In genomic region chr19:2543463-2544442, GRCh38 we compare ENCODE assay signal across 8 cellular contexts.
A peak's percentile ranks its signal among the peaks of the same experiment; 100 is the strongest.
DNase-seq lines count a peak whose midpoint lies in the region; ATAC-seq and TF ChIP-seq lines count a peak whose summit lies in the region.

No MANE protein-coding gene starts in this region.

- peak overlapping the region; percentile 79 to 84 for H3K4me3 Mint-ChIP-seq in activated T-cell treated with anti-CD3 and anti-CD28 coated beads, Interleukin-2, amount 50 U/mL, for 72 hours

- no peaks in the 10 kb centered on the region for H3K27me3 Mint-ChIP-seq in activated T-cell treated with anti-CD3 and anti-CD28 coated beads, Interleukin-2, amount 50 U/mL, for 72 hours (ENCODE audit: low read depth)

- TF ChIP-seq EP300 in esophagus muscularis mucosa (IDR thresholded peaks at IDR 0.05): peak; percentile 97

- intact Hi-C loops in esophagus muscularis mucosa (cut with DNase I): loop anchor here (2.0 to 5.0 kb wide), 2 partner anchors 64 to 67 kb away; partner anchors contain the start of gene GADD45B

- H3K27ac Mint-ChIP-seq in activated T-cell treated with anti-CD3 and anti-CD28 coated beads, Interleukin-2, amount 50 U/mL, for 72 hours: no peak overlapping the region

- H3K9me3 ChIP-seq in esophagus muscularis mucosa (no peaks in the 10 kb centered on the region), muscle layer of duodenum (ENCODE audit: control insufficient read depth in 1 of 2, low read length in 2 of 2) (no peaks in the 10 kb centered on the region)

- peaks cover 0 to 1% of the 10 kb centered on the region in 2 donors for H3K36me3 Mint-ChIP-seq in activated T-cell treated with anti-CD3 and anti-CD28 coated beads, Interleukin-2, amount 50 U/mL, for 72 hours (ENCODE audit: insufficient read depth in 2 of 2)

- H3K27ac ChIP-seq in esophagus muscularis mucosa (replicated peaks in 1 of 4) (peak overlapping the region; percentile 91 to 97 (median 92)), muscle layer of duodenum (ENCODE audit: low read length) (peak overlapping the region; percentile 93)

- no peaks in the 10 kb centered on the region for H3K27me3 ChIP-seq in esophagus muscularis mucosa
- no peaks in the 10 kb centered on the region for H3K27me3 ChIP-seq in muscle layer of duodenum (ENCODE audit: low read depth, low read length)

- H3K4me3 ChIP-seq in esophagus muscularis mucosa: peak overlapping the region; percentile 32 to 48 (median 38)
- H3K4me3 ChIP-seq in muscle layer of duodenum (ENCODE audit: low read depth in 1 of 2, low read length in 2 of 2): peak overlapping the region; percentile 48 to 49

- peak; percentile 26 to 44 (median 42) for TF ChIP-seq CTCF in esophagus muscularis mucosa (IDR thresholded peaks at IDR 0.05)

- peaks cover 28% of the 10 kb centered on the region for H3K4me1 Mint-ChIP-seq in activated T-cell treated with anti-CD3 and anti-CD28 coated beads, Interleukin-2, amount 50 U/mL, for 72 hours (ENCODE audit: low read depth)

- no peak for TF ChIP-seq POLR2A in esophagus muscularis mucosa (IDR thresholded peaks at IDR 0.05; ENCODE audit: low read depth)

- peaks cover 72 to 87% (median 82%) of the 10 kb centered on the region in 4 donors for H3K4me1 ChIP-seq in esophagus muscularis mucosa
- H3K4me1 ChIP-seq in muscle layer of duodenum (ENCODE audit: control insufficient read depth in 1 of 2, insufficient read depth in 2 of 2, low read length in 2 of 2): peaks cover 13 to 38% of the 10 kb centered on the region in 2 donors

- DNase-seq in C1 segment of cervical spinal cord (lab: John Stamatoyannopoulos, UW) (peak in 13 of 14 donors; percentile 44 to 98 (median 85)), HS-27A (ENCODE audit: low read depth) (peak; percentile 90), OCI-M1 (lab: John Stamatoyannopoulos, UW) (peak; percentile 43), esophagus muscularis mucosa (ENCODE audit: extremely low spot score) (peak; percentile 97)
- peak; percentile 67 to 71 for DNase-seq in activated T-cell treated with anti-CD3 and anti-CD28 coated beads, Interleukin-2, amount 50 U/mL, for 72 hours
- DNase-seq in stimulated activated CD8-positive, alpha-beta memory T cell treated with anti-CD3 and anti-CD28 coated beads, Interleukin-4, amount 100 ng/mL, for 4 hours (ENCODE audit: low read depth in 2 of 2, low spot score in 1 of 2): peak; percentile 41 to 45

- H3K36me3 ChIP-seq in esophagus muscularis mucosa (no peaks in the 10 kb centered on the region), muscle layer of duodenum (ENCODE audit: control insufficient read depth in 1 of 2, insufficient read depth in 2 of 2, low read length in 2 of 2) (peaks cover 0 to 4% of the 10 kb centered on the region in 2 donors)

- no peaks in the 10 kb centered on the region for H3K9me3 Mint-ChIP-seq in activated T-cell treated with anti-CD3 and anti-CD28 coated beads, Interleukin-2, amount 50 U/mL, for 72 hours

- 3% methylated on average over 25 of the region's 36 CpGs for WGBS in esophagus muscularis mucosa

- ATAC-seq in activated T-cell treated with anti-CD3 and anti-CD28 coated beads, Interleukin-2, amount 50 U/mL, for 72 hours (replicated peaks in 1 of 2): peak; percentile 89 to 93
- no peak for ATAC-seq in HG03175 (IDR thresholded peaks at IDR 0.05; ENCODE audit: unreplicated experiment)

Comparison
In these comparisons a context has a peak if more than half of its experiments do, and no peak if none do; other contexts are left out.
1. DNase-seq: peak in every context shown above with its lines; median percentile 97 in esophagus muscularis mucosa; 90 in HS-27A; 85 in C1 segment of cervical spinal cord; 69 in activated T-cell treated with anti-CD3 and anti-CD28 coated beads, Interleukin-2, amount 50 U/mL, for 72 hours; 43 in OCI-M1; 43 in stimulated activated CD8-positive, alpha-beta memory T cell treated with anti-CD3 and anti-CD28 coated beads, Interleukin-4, amount 100 ng/mL, for 4 hours.